ENCODE assay signal across 8 cellular contexts in genomic region chr15:42921049-42921731, GRCh38. TPM values are rescaled to one million over a fixed set of nuclear protein-coding genes. Genes with fewer than 3 reads are reported as not detected.
A peak's percentile ranks its signal among the peaks of the same experiment; 100 is the strongest.
DNase-seq lines count a peak whose midpoint lies in the region; ATAC-seq lines count a peak whose summit lies in the region.

No MANE protein-coding gene starts in this region.

- H3K9me3 Mint-ChIP-seq in memory B cell = no peaks in the 10 kb centered on the region

- peak; percentile 4 for ATAC-seq in HG02870 (IDR thresholded peaks at IDR 0.05; ENCODE audit: unreplicated experiment)
- ATAC-seq in memory B cell (ENCODE audit: low read depth) = no peak
- ATAC-seq in GM19035 (IDR thresholded peaks at IDR 0.05; ENCODE audit: unreplicated experiment) = no peak

- no peaks in the 10 kb centered on the region for H3K36me3 Mint-ChIP-seq in memory B cell

- DNase-seq in C1 segment of cervical spinal cord (lab: John Stamatoyannopoulos, UW) (peak in 9 of 14 donors; percentile 24 to 84 (median 51)), dermis blood vessel endothelial cell (peak; percentile 46), memory B cell (ENCODE audit: low spot score in 2 of 2) (peak; percentile 30 to 41), NCI-H2081 treated with DMSO at 0.1 percent for 48 hours (lab: John Stamatoyannopoulos, UW) (no peak)
- peak; percentile 29 for DNase-seq in activated CD4-positive, alpha-beta T cell treated with anti-CD3 and anti-CD28 coated beads for 1 hour
- DNase-seq in stimulated activated CD8-positive, alpha-beta memory T cell treated with anti-CD3 and anti-CD28 coated beads, Interleukin-4, amount 100 ng/mL, for 48 hours = peak; percentile 60

- H3K4me1 Mint-ChIP-seq in memory B cell = peaks cover 17% of the 10 kb centered on the region

- peak overlapping the region; percentile 96 for H3K4me3 Mint-ChIP-seq in memory B cell

- H3K27ac Mint-ChIP-seq in memory B cell = peak overlapping the region; percentile 77

- no peaks in the 10 kb centered on the region for H3K27me3 Mint-ChIP-seq in memory B cell

RNA-seq across cellular contexts. Expression of gene TTBK2, which starts 0.6 kb away (rescaled TPM):
- 14.3 and 14.5 TPM in 2 replicates for total RNA-seq in dermis blood vessel endothelial cell
